In the genomic region with DNA sequence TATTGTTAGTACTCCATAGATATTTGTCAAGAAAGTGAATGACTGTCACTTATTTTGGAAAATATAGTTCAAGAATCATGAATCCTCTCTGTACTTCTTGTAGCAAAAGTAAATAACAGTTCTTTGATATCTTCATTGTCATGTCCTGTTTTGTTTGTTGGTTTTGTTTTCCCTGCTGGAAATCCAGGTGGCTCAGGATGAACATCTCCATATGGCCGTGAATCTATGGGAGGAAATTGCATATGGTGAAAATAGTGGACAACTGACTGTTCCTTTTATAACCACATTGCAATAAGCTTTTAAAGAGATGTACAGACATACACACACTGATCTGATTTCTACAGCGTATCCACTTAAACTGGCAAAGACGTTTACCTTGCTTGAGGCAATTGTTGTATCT, we compare ENCODE assay signal across 22 cellular contexts.
"Had no signal": no experiment of that assay in that cellular context is flagged by ENCODE, and none has a peak within 500 bp of the region (broad histone marks: within the 10 kb centered on the region; RNA-seq: fewer than 3 reads in every experiment).

No MANE protein-coding gene starts in this region.

- H3K27me3 Mint-ChIP-seq: dendritic cell treated with granulocyte-macrophage colony-stimulating factor and Interleukin-4, amounts not matched to agents 40 ng/mL and 50 ng/mL, for 4 days; effector memory CD8-positive, alpha-beta T cell; naive thymus-derived CD4-positive, alpha-beta T cell had no signal

- H3K27ac Mint-ChIP-seq: dendritic cell treated with granulocyte-macrophage colony-stimulating factor and Interleukin-4, amounts not matched to agents 40 ng/mL and 50 ng/mL, for 4 days; effector memory CD8-positive, alpha-beta T cell; endodermal cell; mesothelial cell of epicardium; naive thymus-derived CD4-positive, alpha-beta T cell; natural killer cell had no signal

- H3K4me3 Mint-ChIP-seq: dendritic cell treated with granulocyte-macrophage colony-stimulating factor and Interleukin-4, amounts not matched to agents 40 ng/mL and 50 ng/mL, for 4 days; effector memory CD8-positive, alpha-beta T cell; endodermal cell; mesothelial cell of epicardium; naive thymus-derived CD4-positive, alpha-beta T cell; natural killer cell had no signal

- H3K9me3 Mint-ChIP-seq: dendritic cell treated with granulocyte-macrophage colony-stimulating factor and Interleukin-4, amounts not matched to agents 40 ng/mL and 50 ng/mL, for 4 days; endodermal cell; mesothelial cell of epicardium had no signal

- DNase-seq: cortex of kidney; effector CD8-positive, alpha-beta T cell; effector memory CD8-positive, alpha-beta T cell; endodermal cell; erythroblast; esophagus squamous epithelium; foreskin fibroblast; foreskin melanocyte; gastrocnemius medialis; glutamatergic neuron; head of caudate nucleus; heart right ventricle; hippocampal formation; left cardiac atrium; left lung; left ventricle myocardium superior; lower lobe of right lung; mesenchymal stem cell; naive thymus-derived CD4-positive, alpha-beta T cell; natural killer cell had no signal

- H3K36me3 Mint-ChIP-seq: mesothelial cell of epicardium; naive thymus-derived CD4-positive, alpha-beta T cell; natural killer cell had no signal

- H3K4me1 Mint-ChIP-seq: endodermal cell; mesothelial cell of epicardium; naive thymus-derived CD4-positive, alpha-beta T cell; natural killer cell had no signal
